Comparison of ENCODE assay signal across 1 cellular context in the genomic region with DNA sequence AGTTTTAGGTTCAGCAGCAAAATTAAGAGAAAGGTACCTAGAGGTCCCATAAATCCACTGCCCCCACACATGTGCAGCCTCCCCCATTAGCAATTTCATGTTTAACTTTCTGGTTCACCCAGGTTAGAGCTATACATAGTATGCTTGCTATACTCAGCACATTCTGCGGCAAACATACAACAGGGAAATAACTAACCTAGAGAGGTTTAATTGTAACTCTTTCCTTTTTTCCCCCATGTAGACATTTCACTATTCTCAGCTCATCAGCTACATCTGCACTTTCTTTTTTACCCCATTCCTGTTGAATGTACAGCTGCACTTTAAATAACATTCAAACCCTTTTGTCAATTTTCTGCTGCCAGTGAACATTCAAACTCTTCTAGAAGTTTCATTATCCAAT.
TF ChIP-seq lines count a peak whose summit lies in the region.

No MANE protein-coding gene starts in this region.

TF ChIP-seq in GM23338, 12 proteins besides CTCF, POLR2A, EP300 and RAD21:
- TF ChIP-seq, protein P1, sequence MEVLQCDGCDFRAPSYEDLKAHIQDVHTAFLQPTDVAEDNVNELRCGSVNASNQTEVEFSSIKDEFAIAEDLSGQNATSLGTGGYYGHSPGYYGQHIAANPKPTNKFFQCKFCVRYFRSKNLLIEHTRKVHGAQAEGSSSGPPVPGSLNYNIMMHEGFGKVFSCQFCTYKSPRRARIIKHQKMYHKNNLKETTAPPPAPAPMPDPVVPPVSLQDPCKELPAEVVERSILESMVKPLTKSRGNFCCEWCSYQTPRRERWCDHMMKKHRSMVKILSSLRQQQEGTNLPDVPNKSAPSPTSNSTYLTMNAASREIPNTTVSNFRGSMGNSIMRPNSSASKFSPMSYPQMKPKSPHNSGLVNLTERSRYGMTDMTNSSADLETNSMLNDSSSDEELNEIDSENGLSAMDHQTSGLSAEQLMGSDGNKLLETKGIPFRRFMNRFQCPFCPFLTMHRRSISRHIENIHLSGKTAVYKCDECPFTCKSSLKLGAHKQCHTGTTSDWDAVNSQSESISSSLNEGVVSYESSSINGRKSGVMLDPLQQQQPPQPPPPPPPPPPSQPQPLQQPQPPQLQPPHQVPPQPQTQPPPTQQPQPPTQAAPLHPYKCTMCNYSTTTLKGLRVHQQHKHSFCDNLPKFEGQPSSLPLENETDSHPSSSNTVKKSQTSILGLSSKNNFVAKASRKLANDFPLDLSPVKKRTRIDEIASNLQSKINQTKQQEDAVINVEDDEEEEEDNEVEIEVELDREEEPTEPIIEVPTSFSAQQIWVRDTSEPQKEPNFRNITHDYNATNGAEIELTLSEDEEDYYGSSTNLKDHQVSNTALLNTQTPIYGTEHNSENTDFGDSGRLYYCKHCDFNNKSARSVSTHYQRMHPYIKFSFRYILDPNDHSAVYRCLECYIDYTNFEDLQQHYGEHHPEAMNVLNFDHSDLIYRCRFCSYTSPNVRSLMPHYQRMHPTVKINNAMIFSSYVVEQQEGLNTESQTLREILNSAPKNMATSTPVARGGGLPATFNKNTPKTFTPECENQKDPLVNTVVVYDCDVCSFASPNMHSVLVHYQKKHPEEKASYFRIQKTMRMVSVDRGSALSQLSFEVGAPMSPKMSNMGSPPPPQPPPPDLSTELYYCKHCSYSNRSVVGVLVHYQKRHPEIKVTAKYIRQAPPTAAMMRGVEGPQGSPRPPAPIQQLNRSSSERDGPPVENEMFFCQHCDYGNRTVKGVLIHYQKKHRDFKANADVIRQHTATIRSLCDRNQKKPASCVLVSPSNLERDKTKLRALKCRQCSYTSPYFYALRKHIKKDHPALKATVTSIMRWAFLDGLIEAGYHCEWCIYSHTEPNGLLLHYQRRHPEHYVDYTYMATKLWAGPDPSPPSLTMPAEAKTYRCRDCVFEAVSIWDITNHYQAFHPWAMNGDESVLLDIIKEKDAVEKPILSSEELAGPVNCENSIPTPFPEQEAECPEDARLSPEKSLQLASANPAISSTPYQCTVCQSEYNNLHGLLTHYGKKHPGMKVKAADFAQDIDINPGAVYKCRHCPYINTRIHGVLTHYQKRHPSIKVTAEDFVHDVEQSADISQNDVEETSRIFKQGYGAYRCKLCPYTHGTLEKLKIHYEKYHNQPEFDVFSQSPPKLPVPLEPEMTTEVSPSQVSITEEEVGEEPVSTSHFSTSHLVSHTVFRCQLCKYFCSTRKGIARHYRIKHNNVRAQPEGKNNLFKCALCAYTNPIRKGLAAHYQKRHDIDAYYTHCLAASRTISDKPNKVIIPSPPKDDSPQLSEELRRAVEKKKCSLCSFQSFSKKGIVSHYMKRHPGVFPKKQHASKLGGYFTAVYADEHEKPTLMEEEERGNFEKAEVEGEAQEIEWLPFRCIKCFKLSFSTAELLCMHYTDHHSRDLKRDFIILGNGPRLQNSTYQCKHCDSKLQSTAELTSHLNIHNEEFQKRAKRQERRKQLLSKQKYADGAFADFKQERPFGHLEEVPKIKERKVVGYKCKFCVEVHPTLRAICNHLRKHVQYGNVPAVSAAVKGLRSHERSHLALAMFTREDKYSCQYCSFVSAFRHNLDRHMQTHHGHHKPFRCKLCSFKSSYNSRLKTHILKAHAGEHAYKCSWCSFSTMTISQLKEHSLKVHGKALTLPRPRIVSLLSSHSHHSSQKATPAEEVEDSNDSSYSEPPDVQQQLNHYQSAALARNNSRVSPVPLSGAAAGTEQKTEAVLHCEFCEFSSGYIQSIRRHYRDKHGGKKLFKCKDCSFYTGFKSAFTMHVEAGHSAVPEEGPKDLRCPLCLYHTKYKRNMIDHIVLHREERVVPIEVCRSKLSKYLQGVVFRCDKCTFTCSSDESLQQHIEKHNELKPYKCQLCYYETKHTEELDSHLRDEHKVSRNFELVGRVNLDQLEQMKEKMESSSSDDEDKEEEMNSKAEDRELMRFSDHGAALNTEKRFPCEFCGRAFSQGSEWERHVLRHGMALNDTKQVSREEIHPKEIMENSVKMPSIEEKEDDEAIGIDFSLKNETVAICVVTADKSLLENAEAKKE (CRISPR knock-in tag; IDR thresholded peaks at IDR 0.05), result no peak
- TF ChIP-seq JUNB (IDR thresholded peaks at IDR 0.05; ENCODE audit: unreplicated experiment), result no peak
- no peak for TF ChIP-seq EZH2phosphoT487 (IDR thresholded peaks at IDR 0.05; ENCODE audit: unreplicated experiment)
- TF ChIP-seq STAT1 (IDR thresholded peaks at IDR 0.05; ENCODE audit: unreplicated experiment), result no peak
- no peak for TF ChIP-seq ZNF114 (CRISPR knock-in tag; IDR thresholded peaks at IDR 0.05)
- TF ChIP-seq CREB1 (CRISPR knock-in tag; IDR thresholded peaks at IDR 0.05; ENCODE audit: low read depth), result no peak
- TF ChIP-seq EZH2 (IDR thresholded peaks at IDR 0.05; ENCODE audit: low read depth, unreplicated experiment), result no peak
- no peak for TF ChIP-seq ZNF331 (CRISPR knock-in tag; IDR thresholded peaks at IDR 0.05; ENCODE audit: low read depth)
- TF ChIP-seq NANOG (IDR thresholded peaks at IDR 0.05; ENCODE audit: borderline replicate concordance), result no peak
TF ChIP-seq in GM23338: peak in this region for 0.
